8 cellular contexts compared by ENCODE assay signal in genomic region chr15:56464893-56465520, GRCh38.
DNase-seq lines count a peak whose midpoint lies in the region; ATAC-seq and TF ChIP-seq lines count a peak whose summit lies in the region.

Gene MNS1, minus strand, starts transcription at chr15:56465137. Its CDS starts 165 bp downstream, at chr15:56464972.

- H3K4me3 ChIP-seq in cardiac fibroblast (replicated peaks in 1 of 2; ENCODE audit: low read depth in 2 of 2, low read length in 2 of 2): peak within 1 kb of the TSS; percentile 61 to 63
- peak within 1 kb of the TSS; percentile 36 to 67 (median 55) for H3K4me3 ChIP-seq in skin epidermis

- no peak for TF ChIP-seq CTCF in cardiac fibroblast (IDR thresholded peaks at IDR 0.05; ENCODE audit: low read depth, low read length)

- in situ Hi-C loops in ACHN (cut with HindIII; ENCODE audit: low pct_ligation_motif_present, low pct_unique_long_range_greater_than_20kb, low sequenced_read_pairs): no loop called here

- ATAC-seq in GM18858 (IDR thresholded peaks at IDR 0.05; ENCODE audit: unreplicated experiment): peak; percentile 94
- ATAC-seq in HG03060 (IDR thresholded peaks at IDR 0.05; ENCODE audit: low read depth, unreplicated experiment): peak; percentile 98

- peak; percentile 97 for DNase-seq in ACHN
- DNase-seq in NCI-H2107 treated with DMSO at 0.1 percent for 48 hours (lab: John Stamatoyannopoulos, UW; ENCODE audit: unreplicated experiment): peak; percentile 66
- peak; percentile 86 for DNase-seq in UCSD-AML1 (lab: John Stamatoyannopoulos, UW; ENCODE audit: unreplicated experiment)
- peak; percentile 96 to 98 for DNase-seq in cardiac fibroblast (ENCODE audit: low read depth in 2 of 2)
- peak; percentile 95 for DNase-seq in iPS-NIHi11 (ENCODE audit: low spot score)

- peak within 1 kb of the TSS in 5 of 21 experiments; percentile 1 to 58 (median 51) for H3K27ac ChIP-seq in skin epidermis
